Comparison of ENCODE assay signal across 1 cellular context in genomic region chr2:109690822-109691541, GRCh38.
TF ChIP-seq lines count a peak whose summit lies in the region.

No MANE protein-coding gene starts in this region.

TF ChIP-seq in HepG2, 621 proteins besides CTCF, POLR2A, EP300 and RAD21 (continued from another document and continues in another):
- TF ChIP-seq ZNF513 (CRISPR knock-in tag; conservative IDR thresholded peaks at IDR 0.05) (no peak), PHF20 (CRISPR knock-in tag; IDR thresholded peaks at IDR 0.05) (peak; percentile 39; the same call in 1 of the 2 replicates), POLR2G (IDR thresholded peaks at IDR 0.05; ENCODE audit: low read depth, low read length) (peak; percentile 70), HNF1B (CRISPR knock-in tag; IDR thresholded peaks at IDR 0.05) (peak; percentile 82), GMEB1 (CRISPR knock-in tag; IDR thresholded peaks at IDR 0.05; ENCODE audit: borderline replicate concordance) (peak; percentile 39; the same call in 1 of the 2 replicates), ZNF550 (CRISPR knock-in tag; IDR thresholded peaks at IDR 0.05; ENCODE audit: borderline replicate concordance) (no peak), U2AF2 (IDR thresholded peaks at IDR 0.05; ENCODE audit: low read depth, low read length) (no peak), ZSCAN31 (CRISPR knock-in tag; IDR thresholded peaks at IDR 0.05; ENCODE audit: low read depth) (peak; percentile 89), ZNF503 (CRISPR knock-in tag; IDR thresholded peaks at IDR 0.05) (peak; percentile 36; the same call in 1 of the 2 replicates), ZNF264 (CRISPR knock-in tag; IDR thresholded peaks at IDR 0.05) (peak; percentile 95), SIX4 (CRISPR knock-in tag; IDR thresholded peaks at IDR 0.05) (peak; percentile 34; the same call in 1 of the 2 replicates), ZNF607 (CRISPR knock-in tag; IDR thresholded peaks at IDR 0.05; ENCODE audit: borderline replicate concordance) (peak; percentile 63; the same call in 1 of the 2 replicates), HCFC1 (IDR thresholded peaks at IDR 0.05; ENCODE audit: low read depth, low read length) (no peak), FOXO4 (CRISPR knock-in tag; conservative IDR thresholded peaks at IDR 0.05) (no peak), KDM4B (CRISPR knock-in tag; IDR thresholded peaks at IDR 0.05) (peak; percentile 51), SP4 (CRISPR knock-in tag; IDR thresholded peaks at IDR 0.05) (no peak), BCL3 (CRISPR knock-in tag; IDR thresholded peaks at IDR 0.05) (no peak), ZBTB39 (CRISPR knock-in tag; IDR thresholded peaks at IDR 0.05) (no peak), ZNF768 (CRISPR knock-in tag; IDR thresholded peaks at IDR 0.05) (peak; percentile 64; the same call in 1 of the 2 replicates), KDM6A (CRISPR knock-in tag; IDR thresholded peaks at IDR 0.05; ENCODE audit: low read depth) (peak; percentile 94), ZNF34 (CRISPR knock-in tag; IDR thresholded peaks at IDR 0.05; ENCODE audit: borderline replicate concordance) (0 out of 2 replicates have a peak, but pooled peaks have one; percentile 34), ZNF441 (CRISPR knock-in tag; IDR thresholded peaks at IDR 0.05; ENCODE audit: borderline replicate concordance) (0 out of 2 replicates have a peak, but pooled peaks have one; percentile 19), MEIS1 (CRISPR knock-in tag; IDR thresholded peaks at IDR 0.05; ENCODE audit: borderline replicate concordance) (peak; percentile 90; the same call in 1 of the 2 replicates), GTF2F1 (IDR thresholded peaks at IDR 0.05; ENCODE audit: low read length) (0 out of 2 replicates have a peak, but pooled peaks have one; percentile 63), ZNF12 (CRISPR knock-in tag; IDR thresholded peaks at IDR 0.05) (peak; percentile 51; the same call in 1 of the 2 replicates), MXI1 (IDR thresholded peaks at IDR 0.05; ENCODE audit: borderline replicate concordance, low read depth, low read length) (0 out of 3 replicates have a peak, but pooled peaks have one; percentile 22), ZNF747 (CRISPR knock-in tag; IDR thresholded peaks at IDR 0.05; ENCODE audit: borderline replicate concordance) (peak; percentile 81; the same call in 1 of the 2 replicates), HDAC1 (CRISPR knock-in tag; IDR thresholded peaks at IDR 0.05) (peak; percentile 85), ZNF124 (CRISPR knock-in tag; IDR thresholded peaks at IDR 0.05) (0 out of 2 replicates have a peak, but pooled peaks have one; percentile 40), LBX2 (CRISPR knock-in tag; IDR thresholded peaks at IDR 0.05; ENCODE audit: borderline replicate concordance) (no peak), POLR2AphosphoS5 (IDR thresholded peaks at IDR 0.05; ENCODE audit: low read depth, low read length) (peak; percentile 73), ZNF710 (CRISPR knock-in tag; IDR thresholded peaks at IDR 0.05; ENCODE audit: borderline replicate concordance) (peak; percentile 96), ZFX (CRISPR knock-in tag; IDR thresholded peaks at IDR 0.05; ENCODE audit: low read depth) (peak; percentile 79), MEIS2 (CRISPR knock-in tag; IDR thresholded peaks at IDR 0.05) (no peak; the same call in none of the 2 replicates), ZNF24 (IDR thresholded peaks at IDR 0.05) (no peak), TFDP2 (CRISPR knock-in tag; IDR thresholded peaks at IDR 0.05) (no peak; the same call in 1 of the 2 replicates), BHLHE40 (IDR thresholded peaks at IDR 0.05; ENCODE audit: low read length) (no peak), TAF15 (IDR thresholded peaks at IDR 0.05; ENCODE audit: low read depth, low read length, poor library complexity, severe bottlenecking) (no peak), RARA (CRISPR knock-in tag; IDR thresholded peaks at IDR 0.05) (peak; percentile 79), ESRRA (CRISPR knock-in tag; IDR thresholded peaks at IDR 0.05; ENCODE audit: low read depth) (peak; percentile 77; the same call in 1 of the 2 replicates), STAT6 (CRISPR knock-in tag; IDR thresholded peaks at IDR 0.05; ENCODE audit: borderline replicate concordance) (no peak; the same call in 1 of the 2 replicates), YY1 (IDR thresholded peaks at IDR 0.05; ENCODE audit: insufficient read depth, insufficient replicate concordance, low read depth, low read length) (no peak), KLF6 (CRISPR knock-in tag; IDR thresholded peaks at IDR 0.05) (no peak)
